Comparison of ENCODE assay signal across 19 cellular contexts in the genomic region with DNA sequence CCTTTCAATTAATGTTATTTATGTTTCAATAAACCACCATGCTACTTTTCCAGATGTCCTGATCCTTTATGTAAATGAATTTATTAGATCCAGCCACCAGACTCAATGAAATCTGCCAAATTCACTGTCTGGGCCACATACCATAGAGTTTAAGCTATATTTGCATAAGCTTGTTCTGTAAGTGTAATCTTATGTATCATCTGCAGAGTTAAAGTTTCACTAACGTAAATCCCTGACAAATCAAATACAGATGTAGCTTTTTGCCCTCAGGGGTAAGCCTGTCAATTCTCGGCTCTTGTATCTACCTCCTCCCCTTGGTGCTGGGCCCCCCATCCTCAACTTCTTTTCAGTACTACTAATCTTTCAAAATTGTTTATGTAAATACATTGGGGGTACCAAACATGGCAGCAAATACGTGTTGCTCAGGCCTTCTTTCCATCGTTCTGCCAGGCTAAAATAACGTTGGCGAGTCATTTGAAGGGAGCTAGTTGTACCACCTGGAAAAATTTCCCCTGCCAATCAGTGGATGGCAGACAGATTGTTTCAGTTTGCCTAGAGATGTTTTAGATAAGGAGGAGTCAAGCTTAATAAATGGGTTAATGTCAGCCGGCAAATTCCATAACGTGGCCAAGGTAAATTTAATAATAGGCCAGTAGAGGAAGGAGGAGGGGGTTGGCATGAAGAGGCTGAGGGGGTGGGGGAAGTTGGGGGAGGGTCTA.
DNase-seq lines count a peak whose midpoint lies in the region; ATAC-seq, FAIRE-seq and TF ChIP-seq lines count a peak whose summit lies in the region.
"Had no signal": no experiment of that assay in that cellular context is flagged by ENCODE, and none has a peak within 500 bp of the region (broad histone marks: within the 10 kb centered on the region; RNA-seq: fewer than 3 reads in every experiment).

No MANE protein-coding gene starts in this region.

- H3K4me3 ChIP-seq in OCI-LY3 (ENCODE audit: low read length): peak overlapping the region; percentile 33
- H3K4me3 ChIP-seq: A549, PC-9 had no signal

- no peak overlapping the region for H2AFZ ChIP-seq in OCI-LY3 (ENCODE audit: low read depth, low read length)
- H2AFZ ChIP-seq: PC-9 had no signal

- no peaks in the 10 kb centered on the region for H3K36me3 ChIP-seq in OCI-LY3 (replicated peaks; ENCODE audit: low read depth, low read length)

- H3K4me1 ChIP-seq in OCI-LY3 (ENCODE audit: low read length): peaks cover 23% of the 10 kb centered on the region
- H3K4me1 ChIP-seq: A549 had no signal

- DNase-seq in fibroblast of gingiva (ENCODE audit: low read depth) (peak; percentile 5), erythroblast (lab: John Stamatoyannopoulos, UW) (no peak), Ammon's horn (ENCODE audit: low spot score) (no peak), COLO668 (lab: John Stamatoyannopoulos, UW; ENCODE audit: unreplicated experiment) (no peak)
- no peak for DNase-seq in stimulated activated CD4-positive, alpha-beta T cell treated with anti-CD3 and anti-CD28 coated beads, Interleukin-15, amount 100 ng/mL, for 24 hours
- DNase-seq: C1 segment of cervical spinal cord, DMS79, H7, NCI-H1436, NCI-H1930, NCI-H226, NCI-H524, PC-9, SW 1271 had no signal

- TF ChIP-seq CTCF in OCI-LY3 (IDR thresholded peaks at IDR 0.05; ENCODE audit: low read depth, low read length): no peak

- no peaks in the 10 kb centered on the region for H3K79me2 ChIP-seq in OCI-LY3 (ENCODE audit: low read length)

- no peak for TF ChIP-seq POLR2A in erythroblast (IDR thresholded peaks at IDR 0.05; ENCODE audit: low read length)

- peak; percentile 41 for ATAC-seq in HG02852 (IDR thresholded peaks at IDR 0.05; ENCODE audit: unreplicated experiment)
- ATAC-seq: A549 had no signal

- peak overlapping the region; percentile 45 for H3K4me2 ChIP-seq in OCI-LY3 (ENCODE audit: low read length)
- H3K4me2 ChIP-seq: A549, KMS-11, PC-9 had no signal

- no peak overlapping the region for H3K9ac ChIP-seq in OCI-LY3 (ENCODE audit: low read length)
- H3K9ac ChIP-seq: KMS-11 had no signal

- no peaks in the 10 kb centered on the region for H4K20me1 ChIP-seq in OCI-LY3 (ENCODE audit: insufficient read depth, low read length)

- FAIRE-seq in A204.1 (lab: Jason Lieb, UNC): peak; percentile 84
- FAIRE-seq: A549 had no signal

- no peaks in the 10 kb centered on the region for H3K27me3 ChIP-seq in OCI-LY3 (ENCODE audit: low read depth, low read length)

- H3K27ac ChIP-seq in OCI-LY3 (ENCODE audit: low read length): peak overlapping the region; percentile 47
- H3K27ac ChIP-seq: A549, KMS-11, PC-9 had no signal

- no peaks in the 10 kb centered on the region for H3K9me3 ChIP-seq in OCI-LY3 (ENCODE audit: insufficient read depth, low read length)
- H3K9me3 ChIP-seq: A549 had no signal
